Comparison of ENCODE assay signal across 1 cellular context in genomic region chr17:80141463-80142165, GRCh38.
TF ChIP-seq lines count a peak whose summit lies in the region.

No MANE protein-coding gene starts in this region.

TF ChIP-seq in HepG2, 621 proteins besides CTCF, POLR2A, EP300 and RAD21:
- no peak for TF ChIP-seq ZNF10 (CRISPR knock-in tag; IDR thresholded peaks at IDR 0.05; ENCODE audit: borderline replicate concordance, low read depth)
- no peak for TF ChIP-seq HCFC1 (IDR thresholded peaks at IDR 0.05; ENCODE audit: low read depth, low read length)
- peak; percentile 88 to 94 for TF ChIP-seq MAFK (conservative IDR thresholded peaks at IDR 0.05 in 1 of 2, IDR thresholded peaks at IDR 0.05 in 1 of 2; ENCODE audit: low read length in 2 of 2)
- TF ChIP-seq MAFF (IDR thresholded peaks at IDR 0.05; ENCODE audit: low read depth, low read length), result peak; percentile 85
- no peak for TF ChIP-seq PCBP1 (IDR thresholded peaks at IDR 0.05; ENCODE audit: borderline replicate concordance, low read depth, low read length)
